Comparison of ENCODE assay signal across 8 cellular contexts in genomic region chr6:113970808-113971676, GRCh38. TPM values are rescaled to one million over a fixed set of nuclear protein-coding genes. Genes with fewer than 3 reads are reported as not detected.
DNase-seq lines count a peak whose midpoint lies in the region; ATAC-seq and TF ChIP-seq lines count a peak whose summit lies in the region.

TSS of gene HDAC2 (minus strand) at chr6:113971148. CDS start at chr6:113970908, 240 bp downstream.

- no peaks in the 10 kb centered on the region for H3K9me3 Mint-ChIP-seq in WTC11
- no peaks in the 10 kb centered on the region for H3K9me3 Mint-ChIP-seq in immature natural killer cell

- H3K4me1 Mint-ChIP-seq in WTC11 (peaks cover 39% of the 10 kb centered on the region), immature natural killer cell (peaks cover 25 to 42% of the 10 kb centered on the region in 2 donors)

- CTCF ChIA-PET in WTC11 (lab: Charles Lee), result interaction anchor here (0.6 to 2.2 kb wide), 6 partner anchors 10 to 353 kb away, joined by 3 to 8 read pairs (median 4); no protein-coding TSS in a partner anchor

- TF ChIP-seq CTCF in WTC11 (IDR thresholded peaks at IDR 0.05) (no peak), cardiac fibroblast (IDR thresholded peaks at IDR 0.05; ENCODE audit: low read depth, low read length) (no peak)

- H3K36me3 Mint-ChIP-seq in WTC11, result peaks cover 4% of the 10 kb centered on the region; the same call in 1 of the 2 replicates
- no peaks in the 10 kb centered on the region for H3K36me3 Mint-ChIP-seq in immature natural killer cell

- in situ Hi-C loops in ACHN (cut with HindIII; ENCODE audit: low pct_ligation_motif_present, low pct_unique_long_range_greater_than_20kb, low sequenced_read_pairs), result no loop called here

- peak within 1 kb of the TSS; percentile 98 for H3K27ac Mint-ChIP-seq in WTC11
- peak within 1 kb of the TSS; percentile 91 to 97 (median 96) for H3K27ac Mint-ChIP-seq in immature natural killer cell

- H3K27me3 Mint-ChIP-seq in WTC11 (ENCODE audit: low read depth), result peaks cover 7% of the 10 kb centered on the region; the same call in 1 of the 2 replicates
- peaks cover 7 to 20% (median 9%) of the 10 kb centered on the region in 3 donors for H3K27me3 Mint-ChIP-seq in immature natural killer cell (ENCODE audit: low read depth in 3 of 3)

- peak within 1 kb of the TSS; percentile 90 to 99 for H3K4me3 ChIP-seq in cardiac fibroblast (replicated peaks in 1 of 2; ENCODE audit: low read depth in 2 of 2, low read length in 2 of 2)

- peak within 1 kb of the TSS; percentile 99 for H3K4me3 Mint-ChIP-seq in WTC11
- peak within 1 kb of the TSS; percentile 92 to 98 (median 97) for H3K4me3 Mint-ChIP-seq in immature natural killer cell

- DNase-seq in ACHN, result peak; percentile 75
- peak; percentile 73 for DNase-seq in NCI-H2196 treated with DMSO at 0.1 percent for 48 hours (lab: John Stamatoyannopoulos, UW; ENCODE audit: unreplicated experiment)
- peak; percentile 85 for DNase-seq in WTC11 (ENCODE audit: low spot score)
- peak; percentile 83 to 88 for DNase-seq in cardiac fibroblast (ENCODE audit: low read depth in 2 of 2)
- peak; percentile 82 to 87 (median 87) for DNase-seq in immature natural killer cell
- DNase-seq in stimulated activated CD4-positive, alpha-beta T cell treated with anti-CD3 and anti-CD28 coated beads, Interleukin-12 subunit alpha, Interleukin-12 subunit beta, amount 100 ng/mL, for 24 hours (ENCODE audit: low read depth in 2 of 2), result peak; percentile 77

- POLR2A ChIA-PET in WTC11 (lab: Charles Lee), result interaction anchor here (0.5 to 0.6 kb wide), 2 partner anchors 18 to 673 kb away, joined by 4 read pairs; no protein-coding TSS in a partner anchor

- ATAC-seq in GM18858 (IDR thresholded peaks at IDR 0.05; ENCODE audit: unreplicated experiment) (peak; percentile 84), HG03095 (IDR thresholded peaks at IDR 0.05; ENCODE audit: unreplicated experiment) (peak; percentile 82), WTC11 (peak; percentile 80)

TF ChIP-seq in WTC11, 78 proteins besides CTCF, POLR2A, EP300 and RAD21 (continues in another document):
- no peak for TF ChIP-seq ZNF263 (CRISPR knock-in tag; IDR thresholded peaks at IDR 0.05; ENCODE audit: low read depth)
- peak; percentile 73; the same call in 1 of the 2 replicates for TF ChIP-seq ZNF317 (CRISPR knock-in tag; IDR thresholded peaks at IDR 0.05; ENCODE audit: borderline replicate concordance, low read depth)
- TF ChIP-seq MXD4 (CRISPR knock-in tag; IDR thresholded peaks at IDR 0.05; ENCODE audit: borderline replicate concordance), result no peak
- TF ChIP-seq TP53 (CRISPR knock-in tag; IDR thresholded peaks at IDR 0.05), result peak; percentile 96
- TF ChIP-seq ZNF423 (CRISPR knock-in tag; IDR thresholded peaks at IDR 0.05), result no peak
- TF ChIP-seq PRRX2 (CRISPR knock-in tag; IDR thresholded peaks at IDR 0.05), result no peak
- TF ChIP-seq E2F4 (CRISPR knock-in tag; IDR thresholded peaks at IDR 0.05; ENCODE audit: borderline replicate concordance, low read depth), result peak; percentile 76; the same call in 1 of the 2 replicates
- peak; percentile 80; the same call in 1 of the 2 replicates for TF ChIP-seq ELF4 (CRISPR knock-in tag; IDR thresholded peaks at IDR 0.05; ENCODE audit: low read depth)
- TF ChIP-seq ZBTB43 (CRISPR knock-in tag; IDR thresholded peaks at IDR 0.05), result peak; percentile 82; the same call in 1 of the 2 replicates
- peak; percentile 96 for TF ChIP-seq ETV6 (CRISPR knock-in tag; IDR thresholded peaks at IDR 0.05)
- peak; percentile 88 for TF ChIP-seq MYBL2 (CRISPR knock-in tag; IDR thresholded peaks at IDR 0.05)
- TF ChIP-seq KAT7 (CRISPR knock-in tag; IDR thresholded peaks at IDR 0.05; ENCODE audit: borderline replicate concordance), result no peak; the same call in 1 of the 2 replicates
- TF ChIP-seq NFYB (CRISPR knock-in tag; conservative IDR thresholded peaks at IDR 0.05; ENCODE audit: low read depth), result peak; percentile 49; the same call in 1 of the 2 replicates
- TF ChIP-seq MLX (CRISPR knock-in tag; IDR thresholded peaks at IDR 0.05), result peak; percentile 92; the same call in 1 of the 2 replicates
- TF ChIP-seq ZNF281 (CRISPR knock-in tag; IDR thresholded peaks at IDR 0.05), result peak; percentile 100
- TF ChIP-seq RELA (CRISPR knock-in tag; IDR thresholded peaks at IDR 0.05; ENCODE audit: borderline replicate concordance), result peak; percentile 69; the same call in 1 of the 2 replicates
- TF ChIP-seq ERG (CRISPR knock-in tag; IDR thresholded peaks at IDR 0.05), result 0 out of 2 replicates have a peak, but pooled peaks have one; percentile 13
- peak; percentile 86 for TF ChIP-seq USF2 (CRISPR knock-in tag; IDR thresholded peaks at IDR 0.05)
- peak; percentile 98 for TF ChIP-seq ZNF232 (CRISPR knock-in tag; IDR thresholded peaks at IDR 0.05)
- no peak for TF ChIP-seq OVOL2 (CRISPR knock-in tag; IDR thresholded peaks at IDR 0.05; ENCODE audit: borderline replicate concordance)

RNA-seq across cellular contexts. Expression of gene HDAC2, which starts in this region (rescaled TPM):
- total RNA-seq in WTC11 (2021), result 318 to 331 TPM (median 321 TPM) in 3 replicates
- polyA plus RNA-seq in immature natural killer cell, result 100 to 1,000 TPM in 1 of 3 donors, 10 to 100 TPM in 2; 61.2 to 103 (median 90.3) TPM

Comparison
In these comparisons a context has a peak if more than half of its experiments do, and no peak if none do; other contexts are left out.
1. Peak in every context shown above with its lines: DNase-seq, ATAC-seq and H3K4me3 ChIP-seq.